34 cellular contexts compared by ENCODE assay signal in the genomic region with DNA sequence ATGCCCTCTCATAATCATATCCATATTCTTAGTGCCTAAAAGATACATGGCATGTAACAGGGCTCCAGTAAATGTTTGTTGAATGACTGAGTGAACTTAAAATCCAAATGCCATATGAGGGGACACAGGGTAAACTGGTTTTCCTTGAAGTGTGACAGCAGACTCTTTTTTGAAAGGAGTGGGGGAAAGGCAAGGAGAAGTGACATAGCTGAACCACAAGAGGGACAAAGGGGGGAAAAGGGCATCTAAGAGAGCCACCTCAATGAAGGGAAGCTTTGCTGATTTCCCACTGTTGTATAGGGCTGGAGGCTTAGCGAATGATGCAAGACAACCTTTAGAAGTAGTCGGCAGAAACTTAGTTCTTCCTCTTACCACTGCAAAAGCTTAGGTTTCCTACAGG. TPM values are rescaled to one million over a fixed set of nuclear protein-coding genes. Genes with fewer than 3 reads are reported as not detected.
"Had no signal": no experiment of that assay in that cellular context is flagged by ENCODE, and none has a peak within 500 bp of the region (broad histone marks: within the 10 kb centered on the region; RNA-seq: fewer than 3 reads in every experiment).

No MANE protein-coding gene starts in this region.

- H3K9me3 Mint-ChIP-seq: activated B cell treated with CpG ODN at 0.5 μM for 24 hours; activated CD8-positive, alpha-beta T cell treated with anti-CD3 and anti-CD28 coated beads for 36 hours; activated naive CD4-positive, alpha-beta T cell treated with anti-CD3 and anti-CD28 coated beads for 36 hours; activated naive CD8-positive, alpha-beta T cell treated with anti-CD3 and anti-CD28 coated beads for 36 hours; activated naive CD8-positive, alpha-beta T cell treated with anti-CD3 and anti-CD28 coated beads, Interleukin-2, amount 50 U/mL, for 24 hours; activated T-helper 1 cell treated with anti-CD3 and anti-CD28 coated beads, Interleukin-12 subunit alpha, Interleukin-12 subunit beta, Interleukin-2, Interleukin-4 antibody, amounts not matched to agents 30 ng/mL and 10 ng/mL and 1 ng/mL, durations not matched to agents 14 hours and 24 hours and 36 hours; activated T-helper 2 cell treated with anti-CD3 and anti-CD28 coated beads, Interferon-gamma antibody, Interleukin-2, Interleukin-4, amounts not matched to agents 10 μg/mL and 5 μg/mL and 100 μg/mL, durations not matched to agents 14 hours and 24 hours and 36 hours had no signal

- DNase-seq: activated B cell treated with CpG ODN at 0.5 μM for 24 hours; activated CD4-positive, alpha-beta T cell treated with anti-CD3 and anti-CD28 coated beads for 48 hours; activated CD4-positive, alpha-beta T cell treated with anti-CD3 and anti-CD28 coated beads, Interleukin-2, amount 50 U/mL, for 1 hour; activated CD4-positive, alpha-beta T cell treated with anti-CD3 and anti-CD28 coated beads, Interleukin-2, amount 50 U/mL, for 48 hours; activated CD8-positive, alpha-beta memory T cell treated with anti-CD3 and anti-CD28 coated beads for 24 hours; activated CD8-positive, alpha-beta T cell treated with anti-CD3 and anti-CD28 coated beads for 36 hours; activated effector memory CD4-positive, alpha-beta T cell treated with anti-CD3 and anti-CD28 coated beads, Interleukin-2, amount 50 U/mL, for 16 hours; activated naive CD4-positive, alpha-beta T cell treated with anti-CD3 and anti-CD28 coated beads for 36 hours; activated naive CD8-positive, alpha-beta T cell treated with anti-CD3 and anti-CD28 coated beads for 36 hours; activated naive CD8-positive, alpha-beta T cell treated with anti-CD3 and anti-CD28 coated beads, Interleukin-2, amount 50 U/mL, for 24 hours; activated T-cell treated with anti-CD3 and anti-CD28 coated beads, Interleukin-2, amount 50 U/mL, for 48 hours; adrenal gland; amygdala; aorta; body of pancreas; central memory CD4-positive, alpha-beta T cell; cerebellar nuclear complex; colonic mucosa; effector memory CD4-positive, alpha-beta T cell; erythroblast; foreskin keratinocyte; gastrocnemius medialis; glutamatergic neuron; heart left ventricle; T-helper 2 cell had no signal

- H3K4me1 Mint-ChIP-seq: activated B cell treated with CpG ODN at 0.5 μM for 24 hours; activated naive CD4-positive, alpha-beta T cell treated with anti-CD3 and anti-CD28 coated beads, Interleukin-2, amount 50 U/mL, for 24 hours; activated naive CD8-positive, alpha-beta T cell treated with anti-CD3 and anti-CD28 coated beads for 36 hours; activated naive CD8-positive, alpha-beta T cell treated with anti-CD3 and anti-CD28 coated beads, Interleukin-2, amount 50 U/mL, for 24 hours had no signal

- H3K27me3 Mint-ChIP-seq: activated CD8-positive, alpha-beta T cell treated with anti-CD3 and anti-CD28 coated beads for 36 hours; activated naive CD4-positive, alpha-beta T cell treated with anti-CD3 and anti-CD28 coated beads, Interleukin-2, amount 50 U/mL, for 24 hours; activated naive CD8-positive, alpha-beta T cell treated with anti-CD3 and anti-CD28 coated beads for 36 hours had no signal

- ATAC-seq: activated CD4-positive, CD25-positive, alpha-beta regulatory T cell treated with anti-CD3 and anti-CD28 coated beads, Interleukin-2, amount 50 U/mL, for 24 hours; activated CD8-positive, alpha-beta T cell treated with anti-CD3 and anti-CD28 coated beads for 36 hours; activated naive CD8-positive, alpha-beta T cell treated with anti-CD3 and anti-CD28 coated beads, Interleukin-2, amount 50 U/mL, for 24 hours; body of pancreas; foreskin keratinocyte; gastrocnemius medialis; heart left ventricle had no signal

- H3K27ac Mint-ChIP-seq: activated B cell treated with CpG ODN at 0.5 μM for 24 hours; activated CD8-positive, alpha-beta T cell treated with anti-CD3 and anti-CD28 coated beads for 36 hours; activated naive CD4-positive, alpha-beta T cell treated with anti-CD3 and anti-CD28 coated beads for 36 hours; activated naive CD4-positive, alpha-beta T cell treated with anti-CD3 and anti-CD28 coated beads, Interleukin-2, amount 50 U/mL, for 24 hours; activated naive CD8-positive, alpha-beta T cell treated with anti-CD3 and anti-CD28 coated beads for 36 hours; activated naive CD8-positive, alpha-beta T cell treated with anti-CD3 and anti-CD28 coated beads, Interleukin-2, amount 50 U/mL, for 24 hours; activated T-helper 1 cell treated with anti-CD3 and anti-CD28 coated beads, Interleukin-12 subunit alpha, Interleukin-12 subunit beta, Interleukin-2, Interleukin-4 antibody, amounts not matched to agents 30 ng/mL and 10 ng/mL and 1 ng/mL, durations not matched to agents 14 hours and 24 hours and 36 hours; activated T-helper 2 cell treated with anti-CD3 and anti-CD28 coated beads, Interferon-gamma antibody, Interleukin-2, Interleukin-4, amounts not matched to agents 10 μg/mL and 5 μg/mL and 100 μg/mL, durations not matched to agents 14 hours and 24 hours and 36 hours had no signal

- H3K4me1 ChIP-seq: adrenal gland, body of pancreas, colonic mucosa, esophagus muscularis mucosa, foreskin keratinocyte, gastrocnemius medialis, heart left ventricle had no signal

- H3K4me3 Mint-ChIP-seq: activated B cell treated with CpG ODN at 0.5 μM for 24 hours; activated CD8-positive, alpha-beta T cell treated with anti-CD3 and anti-CD28 coated beads for 36 hours; activated naive CD4-positive, alpha-beta T cell treated with anti-CD3 and anti-CD28 coated beads for 36 hours; activated naive CD4-positive, alpha-beta T cell treated with anti-CD3 and anti-CD28 coated beads, Interleukin-2, amount 50 U/mL, for 24 hours; activated naive CD8-positive, alpha-beta T cell treated with anti-CD3 and anti-CD28 coated beads for 36 hours; activated naive CD8-positive, alpha-beta T cell treated with anti-CD3 and anti-CD28 coated beads, Interleukin-2, amount 50 U/mL, for 24 hours; activated T-helper 1 cell treated with anti-CD3 and anti-CD28 coated beads, Interleukin-12 subunit alpha, Interleukin-12 subunit beta, Interleukin-2, Interleukin-4 antibody, amounts not matched to agents 30 ng/mL and 10 ng/mL and 1 ng/mL, durations not matched to agents 14 hours and 24 hours and 36 hours had no signal

- H3K4me3 ChIP-seq: adrenal gland, body of pancreas, cardiac muscle cell, colonic mucosa, esophagus muscularis mucosa, gastrocnemius medialis, heart left ventricle had no signal

- H3K27me3 ChIP-seq: adrenal gland, body of pancreas, cardiac muscle cell, colonic mucosa, esophagus muscularis mucosa, gastrocnemius medialis, heart left ventricle had no signal

- H3K36me3 ChIP-seq: adrenal gland, cardiac muscle cell, colonic mucosa, esophagus muscularis mucosa, gastrocnemius medialis, heart left ventricle had no signal

- H3K27ac ChIP-seq: adrenal gland, body of pancreas, cardiac muscle cell, colonic mucosa, esophagus muscularis mucosa, foreskin keratinocyte, gastrocnemius medialis, heart left ventricle, VCaP had no signal

- H3K9me3 ChIP-seq: adrenal gland, body of pancreas, colonic mucosa, esophagus muscularis mucosa, gastrocnemius medialis, heart left ventricle had no signal

- H3K36me3 Mint-ChIP-seq: activated naive CD4-positive, alpha-beta T cell treated with anti-CD3 and anti-CD28 coated beads, Interleukin-2, amount 50 U/mL, for 24 hours; activated naive CD8-positive, alpha-beta T cell treated with anti-CD3 and anti-CD28 coated beads for 36 hours had no signal

RNA-seq across cellular contexts. Expression of a gene that starts 9.1 kb away (rescaled TPM):
- total RNA-seq: activated B cell treated with CpG ODN at 0.5 μM for 24 hours; activated CD8-positive, alpha-beta T cell treated with anti-CD3 and anti-CD28 coated beads for 36 hours; activated naive CD4-positive, alpha-beta T cell treated with anti-CD3 and anti-CD28 coated beads for 36 hours; activated naive CD8-positive, alpha-beta T cell treated with anti-CD3 and anti-CD28 coated beads for 36 hours; activated T-helper 1 cell treated with anti-CD3 and anti-CD28 coated beads, Interleukin-12 subunit alpha, Interleukin-12 subunit beta, Interleukin-2, Interleukin-4 antibody, amounts not matched to agents 30 ng/mL and 10 ng/mL and 1 ng/mL, durations not matched to agents 14 hours and 24 hours and 36 hours; activated T-helper 2 cell treated with anti-CD3 and anti-CD28 coated beads, Interferon-gamma antibody, Interleukin-2, Interleukin-4, amounts not matched to agents 10 μg/mL and 5 μg/mL and 100 μg/mL, durations not matched to agents 14 hours and 24 hours and 36 hours; adrenal gland; aorta; body of pancreas; cardiac muscle cell; colonic mucosa; dermis microvascular lymphatic vessel endothelial cell; esophagus muscularis mucosa; foreskin keratinocyte; gastrocnemius medialis; heart left ventricle; T-helper 1 cell treated with Interleukin-12 subunit alpha and Interleukin-12 subunit beta and Interleukin-4 antibody, amounts not matched to agents 30 ng/mL and 1 ng/mL, for 36 hours had no signal
- polyA plus RNA-seq: adrenal gland, aorta, cardiac muscle cell, foreskin keratinocyte, heart left ventricle had no signal
